Comparison of ENCODE assay signal across 12 cellular contexts in the genomic region with DNA sequence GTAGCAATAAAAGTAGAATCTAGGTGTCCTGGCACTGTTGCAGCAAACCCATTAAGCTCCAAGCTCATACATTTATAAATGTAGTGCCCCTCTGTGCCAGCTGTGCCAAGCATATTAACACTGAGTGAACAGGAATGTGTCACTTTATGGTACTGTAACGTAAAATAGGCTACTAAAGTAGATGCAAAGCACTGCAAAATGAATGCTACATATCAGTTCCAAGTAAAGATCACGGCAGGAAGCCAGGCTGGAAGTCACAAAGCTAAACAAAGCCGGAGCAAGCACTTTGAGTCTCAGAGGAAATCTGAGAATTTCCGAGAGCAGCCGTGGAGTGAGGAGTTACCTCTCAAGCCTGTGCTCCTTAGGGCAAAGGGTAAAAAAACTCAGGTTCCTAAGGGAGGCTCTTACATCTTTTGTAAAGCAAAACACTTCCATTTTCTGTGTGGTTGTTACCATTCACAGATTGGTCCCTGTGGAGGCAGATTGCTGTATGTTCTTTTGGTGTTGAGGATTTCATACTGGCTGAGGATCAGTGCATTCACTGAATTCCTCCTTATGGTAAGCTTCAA.
A peak's percentile ranks its signal among the peaks of the same experiment; 100 is the strongest.
DNase-seq lines count a peak whose midpoint lies in the region; ATAC-seq and TF ChIP-seq lines count a peak whose summit lies in the region.
"Had no signal": no experiment of that assay in that cellular context is flagged by ENCODE, and none has a peak within 500 bp of the region (broad histone marks: within the 10 kb centered on the region; RNA-seq: fewer than 3 reads in every experiment).

No MANE protein-coding gene starts in this region.

- peak in 1 of 3 donors; percentile 60 for DNase-seq in Peyer's patch
- no peak for DNase-seq in esophagus squamous epithelium (lab: John Stamatoyannopoulos, UW)
- no peak for DNase-seq in lower lobe of right lung
- peak; percentile 30 to 36 for DNase-seq in thyroid gland
- no peak for DNase-seq in COR-L47 (lab: John Stamatoyannopoulos, UW)
- no peak for DNase-seq in OCI-M2 (lab: John Stamatoyannopoulos, UW; ENCODE audit: unreplicated experiment)
- no peak for DNase-seq in NCI-H345 treated with DMSO at 0.1 percent for 48 hours (lab: John Stamatoyannopoulos, UW; ENCODE audit: unreplicated experiment)
- DNase-seq: activated CD4-positive, alpha-beta T cell treated with anti-CD3 and anti-CD28 coated beads, Interleukin-2, amount 10 ng/mL, durations not matched to agents 7 days and 5 days; activated naive CD4-positive, alpha-beta T cell; DMS53; effector CD4-positive, alpha-beta T cell; NCI-H774 had no signal

- no peak for ATAC-seq in lower lobe of right lung

- H3K9me3 ChIP-seq in Peyer's patch (no peaks in the 10 kb centered on the region), esophagus squamous epithelium (no peaks in the 10 kb centered on the region), lower lobe of right lung (no peaks in the 10 kb centered on the region), thyroid gland (no peaks in the 10 kb centered on the region)

- H3K4me1 ChIP-seq in Peyer's patch (peaks cover 0 to 20% (median 1%) of the 10 kb centered on the region in 4 donors), esophagus squamous epithelium (peaks cover 0 to 32% (median 11%) of the 10 kb centered on the region in 3 donors), lower lobe of right lung (peaks cover 59% of the 10 kb centered on the region), thyroid gland (peaks cover 24 to 43% of the 10 kb centered on the region in 2 donors)

- TF ChIP-seq POLR2A in Peyer's patch (IDR thresholded peaks at IDR 0.05), result no peak
- TF ChIP-seq POLR2A in esophagus squamous epithelium (IDR thresholded peaks at IDR 0.05), result no peak
- TF ChIP-seq POLR2A in thyroid gland (IDR thresholded peaks at IDR 0.05), result no peak

- TF ChIP-seq CTCF in Peyer's patch (IDR thresholded peaks at IDR 0.05) (no peak), esophagus squamous epithelium (IDR thresholded peaks at IDR 0.05) (no peak), lower lobe of right lung (IDR thresholded peaks at IDR 0.05) (no peak), thyroid gland (IDR thresholded peaks at IDR 0.05) (no peak)

- WGBS in esophagus squamous epithelium, 2 donors, result 56 to 72% methylated on average over 5 of the region's 5 CpGs
- WGBS in thyroid gland, 2 donors, result 11 to 16% methylated on average over 5 of the region's 5 CpGs

- H3K4me3 ChIP-seq in Peyer's patch (peak overlapping the region in 1 of 4 donors; percentile 4), esophagus squamous epithelium (no peak overlapping the region), lower lobe of right lung (no peak overlapping the region), thyroid gland (replicated peaks in 1 of 3) (no peak overlapping the region)

- H3K36me3 ChIP-seq in Peyer's patch, result peaks cover 0 to 4% (median 0%) of the 10 kb centered on the region in 3 donors
- peaks cover 0 to 15% (median 0%) of the 10 kb centered on the region in 3 donors for H3K36me3 ChIP-seq in esophagus squamous epithelium
- H3K36me3 ChIP-seq in lower lobe of right lung, result no peaks in the 10 kb centered on the region
- no peaks in the 10 kb centered on the region for H3K36me3 ChIP-seq in thyroid gland

- peak overlapping the region in 3 of 4 donors; percentile 13 to 81 (median 62) for H3K27ac ChIP-seq in Peyer's patch
- peak overlapping the region in 3 of 4 donors; percentile 25 to 45 (median 40) for H3K27ac ChIP-seq in esophagus squamous epithelium
- H3K27ac ChIP-seq in lower lobe of right lung, result peak overlapping the region; percentile 7
- peak overlapping the region; percentile 26 to 64 (median 55) for H3K27ac ChIP-seq in thyroid gland

- H3K27me3 ChIP-seq in Peyer's patch (no peaks in the 10 kb centered on the region), esophagus squamous epithelium (no peaks in the 10 kb centered on the region), lower lobe of right lung (ENCODE audit: low read depth) (no peaks in the 10 kb centered on the region), thyroid gland (no peaks in the 10 kb centered on the region)

- intact Hi-C loops in esophagus squamous epithelium (cut with DNase I) (no loop called here), lower lobe of right lung (cut with DNase I) (no loop called here), thyroid gland (cut with DNase I) (no loop called here)

Comparison
In these comparisons a context has a peak if more than half of its experiments do, and no peak if none do; other contexts are left out.
1. DNase-seq: peak in thyroid gland (2 of 2); none in esophagus squamous epithelium (single experiment), lower lobe of right lung (single experiment), COR-L47 (single experiment), OCI-M2 (single experiment) and NCI-H345 treated with DMSO at 0.1 percent for 48 hours (single experiment).
2. H3K27ac ChIP-seq: peak in every context shown above with its lines; median percentile 62 in Peyer's patch; 55 in thyroid gland; 40 in esophagus squamous epithelium; 7 in lower lobe of right lung.